ENCODE assay signal across 18 cellular contexts in genomic region chr22:19395276-19395675, GRCh38. TPM values are rescaled to one million over a fixed set of nuclear protein-coding genes. Genes with fewer than 3 reads are reported as not detected.
DNase-seq lines count a peak whose midpoint lies in the region; ATAC-seq lines count a peak whose summit lies in the region.
"Had no signal": no experiment of that assay in that cellular context is flagged by ENCODE, and none has a peak within 500 bp of the region (broad histone marks: within the 10 kb centered on the region; RNA-seq: fewer than 3 reads in every experiment).

No MANE protein-coding gene starts in this region.

- H3K4me3 Mint-ChIP-seq in stimulated activated effector memory CD8-positive, alpha-beta T cell treated with anti-CD3 and anti-CD28 coated beads, Interleukin-12 subunit alpha, Interleukin-12 subunit beta, amount 100 ng/mL, for 72 hours: no peak overlapping the region
- H3K4me3 Mint-ChIP-seq: B cell; CD8-positive, alpha-beta T cell; GM23338; HFFc6 had no signal

- peak; percentile 35 for DNase-seq in activated CD8-positive, alpha-beta memory T cell treated with anti-CD3 and anti-CD28 coated beads, Interleukin-2, amount 50 U/mL, for 48 hours
- no peak for DNase-seq in activated CD8-positive, alpha-beta memory T cell treated with anti-CD3 and anti-CD28 coated beads, Interleukin-2, amount 50 U/mL, for 4 hours
- DNase-seq in left lobe of liver (ENCODE audit: low spot score): peak; percentile 23
- DNase-seq in stimulated activated effector memory CD8-positive, alpha-beta T cell treated with anti-CD3 and anti-CD28 coated beads, Interleukin-12 subunit alpha, Interleukin-12 subunit beta, amount 100 ng/mL, for 72 hours (ENCODE audit: low spot score in 2 of 2): no peak
- no peak for DNase-seq in NCI-H1092 (lab: John Stamatoyannopoulos, UW)
- no peak for DNase-seq in DMS79 (lab: John Stamatoyannopoulos, UW)
- DNase-seq in NCI-H526 treated with DMSO at 0.1 percent for 48 hours (lab: John Stamatoyannopoulos, UW): no peak
- DNase-seq: 8988T; Calu3; CD8-positive, alpha-beta T cell; DMS 273 treated with DMSO at 0.1 percent for 48 hours; DMS53; GDM1; HFFc6; IMR-90 had no signal

- ATAC-seq in left lobe of liver: no peak
- ATAC-seq in stimulated activated effector memory CD8-positive, alpha-beta T cell treated with anti-CD3 and anti-CD28 coated beads, Interleukin-12 subunit alpha, Interleukin-12 subunit beta, amount 100 ng/mL, for 72 hours: no peak
- ATAC-seq: CD8-positive, alpha-beta T cell; GM23338; HCT116 had no signal

- peak overlapping the region; percentile 56 for H3K27ac Mint-ChIP-seq in stimulated activated effector memory CD8-positive, alpha-beta T cell treated with anti-CD3 and anti-CD28 coated beads, Interleukin-12 subunit alpha, Interleukin-12 subunit beta, amount 100 ng/mL, for 72 hours
- H3K27ac Mint-ChIP-seq: B cell; CD8-positive, alpha-beta T cell; GM23338; HFFc6 had no signal

- no peaks in the 10 kb centered on the region for H3K4me1 Mint-ChIP-seq in stimulated activated effector memory CD8-positive, alpha-beta T cell treated with anti-CD3 and anti-CD28 coated beads, Interleukin-12 subunit alpha, Interleukin-12 subunit beta, amount 100 ng/mL, for 72 hours
- H3K4me1 Mint-ChIP-seq: B cell, GM23338 had no signal

- no peaks in the 10 kb centered on the region for H3K9me3 Mint-ChIP-seq in stimulated activated effector memory CD8-positive, alpha-beta T cell treated with anti-CD3 and anti-CD28 coated beads, Interleukin-12 subunit alpha, Interleukin-12 subunit beta, amount 100 ng/mL, for 72 hours
- H3K9me3 Mint-ChIP-seq: CD8-positive, alpha-beta T cell; GM23338; HFFc6 had no signal

- H3K36me3 Mint-ChIP-seq in stimulated activated effector memory CD8-positive, alpha-beta T cell treated with anti-CD3 and anti-CD28 coated beads, Interleukin-12 subunit alpha, Interleukin-12 subunit beta, amount 100 ng/mL, for 72 hours: peaks cover 94% of the 10 kb centered on the region

RNA-seq across cellular contexts. Expression of gene HIRA, which starts 36.3 kb away (rescaled TPM):
- 20.2 TPM for total RNA-seq in left lobe of liver

RNA-seq across cellular contexts. Expression of gene MRPL40, which starts 37.1 kb away (rescaled TPM):
- total RNA-seq in left lobe of liver: 27.8 TPM

RNA-seq across cellular contexts. Expression of gene C22orf39, which starts 52.2 kb away (rescaled TPM):
- 12.0 TPM for total RNA-seq in left lobe of liver

Comparison
In these comparisons a context has a peak if more than half of its experiments do, and no peak if none do; other contexts are left out.
1. DNase-seq: peak in activated CD8-positive, alpha-beta memory T cell treated with anti-CD3 and anti-CD28 coated beads, Interleukin-2, amount 50 U/mL, for 48 hours (single experiment) and left lobe of liver (single experiment); none in activated CD8-positive, alpha-beta memory T cell treated with anti-CD3 and anti-CD28 coated beads, Interleukin-2, amount 50 U/mL, for 4 hours (single experiment), stimulated activated effector memory CD8-positive, alpha-beta T cell treated with anti-CD3 and anti-CD28 coated beads, Interleukin-12 subunit alpha, Interleukin-12 subunit beta, amount 100 ng/mL, for 72 hours (0 of 2), NCI-H1092 (single experiment), DMS79 (single experiment) and NCI-H526 treated with DMSO at 0.1 percent for 48 hours (single experiment).